ENCODE assay signal across 2 cellular contexts in genomic region chr2:189153608-189154007, GRCh38.
TF ChIP-seq lines count a peak whose summit lies in the region.

No MANE protein-coding gene starts in this region.

TF ChIP-seq in SK-N-SH treated with all-trans-retinoic acid at 6 μM for 48 hours, 23 proteins besides CTCF, POLR2A, EP300 and RAD21:
- TF ChIP-seq POU6F1 (CRISPR knock-in tag; IDR thresholded peaks at IDR 0.05; ENCODE audit: borderline replicate concordance, low read depth) = no peak
- TF ChIP-seq PPARA (CRISPR knock-in tag; IDR thresholded peaks at IDR 0.05; ENCODE audit: borderline replicate concordance) = no peak
- no peak for TF ChIP-seq GLIS3 (CRISPR knock-in tag; IDR thresholded peaks at IDR 0.05)
- no peak for TF ChIP-seq BACH2 (CRISPR knock-in tag; IDR thresholded peaks at IDR 0.05; ENCODE audit: borderline replicate concordance)
- no peak for TF ChIP-seq ZNF565 (CRISPR knock-in tag; conservative IDR thresholded peaks at IDR 0.05; ENCODE audit: low read depth)
- TF ChIP-seq ZFP30 (CRISPR knock-in tag; IDR thresholded peaks at IDR 0.05) = no peak
- TF ChIP-seq SNAI2 (CRISPR knock-in tag; IDR thresholded peaks at IDR 0.05) = no peak
- TF ChIP-seq CREB5 (CRISPR knock-in tag; IDR thresholded peaks at IDR 0.05; ENCODE audit: low read depth) = no peak
- TF ChIP-seq ESRRG (CRISPR knock-in tag; IDR thresholded peaks at IDR 0.05) = no peak
- no peak for TF ChIP-seq ZFP3 (CRISPR knock-in tag; IDR thresholded peaks at IDR 0.05)
- TF ChIP-seq ARNTL (CRISPR knock-in tag; IDR thresholded peaks at IDR 0.05; ENCODE audit: borderline replicate concordance, low read depth) = no peak
- TF ChIP-seq PATZ1 (CRISPR knock-in tag; IDR thresholded peaks at IDR 0.05; ENCODE audit: borderline replicate concordance) = no peak

TF ChIP-seq in SK-N-SH, 30 proteins besides CTCF, POLR2A, EP300 and RAD21 (continued from another document):
- TF ChIP-seq MAX (IDR thresholded peaks at IDR 0.05; ENCODE audit: low read depth) = no peak
- no peak for TF ChIP-seq YY1 (IDR thresholded peaks at IDR 0.05; ENCODE audit: low read depth)
- TF ChIP-seq PBX3 (IDR thresholded peaks at IDR 0.05) = no peak
- TF ChIP-seq ZBTB33 (IDR thresholded peaks at IDR 0.05; ENCODE audit: borderline replicate concordance, low read depth) = no peak
- TF ChIP-seq TAF1 (IDR thresholded peaks at IDR 0.05; ENCODE audit: borderline replicate concordance, low read depth, low read length) = no peak
- TF ChIP-seq TCF12 (IDR thresholded peaks at IDR 0.05) = no peak
- TF ChIP-seq NRF1 (IDR thresholded peaks at IDR 0.05; ENCODE audit: low read depth, low read length) = no peak
- TF ChIP-seq RFX5 (IDR thresholded peaks at IDR 0.05; ENCODE audit: low read length) = no peak
- no peak for TF ChIP-seq GABPA (IDR thresholded peaks at IDR 0.05; ENCODE audit: low read depth)
- TF ChIP-seq ELF1 (IDR thresholded peaks at IDR 0.05) = no peak
- no peak for TF ChIP-seq SMC3 (IDR thresholded peaks at IDR 0.05; ENCODE audit: low read depth, low read length)
